In the genomic region with DNA sequence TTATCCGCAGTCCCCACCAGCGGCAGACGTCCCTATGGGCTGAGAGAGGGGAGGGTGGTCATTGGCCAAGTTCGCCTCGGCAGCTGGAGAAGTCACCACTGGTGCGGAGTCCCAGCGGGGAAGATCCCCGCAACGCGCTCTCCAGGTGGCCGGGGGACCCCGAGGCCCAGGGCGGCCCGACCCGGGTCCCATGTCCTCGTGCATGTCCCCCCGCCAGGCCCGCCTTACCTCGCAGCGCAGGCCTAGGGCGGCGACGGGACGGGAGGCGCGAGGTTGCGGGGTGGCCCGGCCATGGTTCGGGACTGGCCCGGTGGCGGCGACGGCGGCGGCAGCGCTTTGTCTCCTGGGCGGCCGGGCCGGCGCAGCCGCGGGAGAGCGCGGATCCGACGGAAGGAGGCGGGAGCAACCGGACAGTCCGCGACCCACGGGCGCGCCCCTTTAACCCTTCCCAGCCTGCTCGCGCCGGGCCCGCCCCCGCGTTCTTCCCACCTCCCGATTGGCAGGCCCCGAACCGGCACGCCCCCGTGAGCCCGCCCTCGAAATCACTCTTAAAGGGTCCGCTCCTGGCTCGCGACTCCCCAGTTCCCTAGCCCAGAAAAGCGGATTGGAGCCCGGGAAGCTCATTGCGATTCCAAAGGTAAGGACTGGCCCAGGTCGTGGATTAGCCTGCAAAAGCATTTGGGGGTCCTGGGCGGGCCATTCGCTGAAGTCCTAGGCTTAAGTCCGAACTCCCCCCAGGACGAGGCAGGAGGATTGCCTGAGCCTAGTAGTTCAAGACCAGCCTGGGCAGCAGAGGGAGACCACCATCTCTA, we compare ENCODE assay signal across 1 cellular context.
TF ChIP-seq lines count a peak whose summit lies in the region.

A gene with protein sequence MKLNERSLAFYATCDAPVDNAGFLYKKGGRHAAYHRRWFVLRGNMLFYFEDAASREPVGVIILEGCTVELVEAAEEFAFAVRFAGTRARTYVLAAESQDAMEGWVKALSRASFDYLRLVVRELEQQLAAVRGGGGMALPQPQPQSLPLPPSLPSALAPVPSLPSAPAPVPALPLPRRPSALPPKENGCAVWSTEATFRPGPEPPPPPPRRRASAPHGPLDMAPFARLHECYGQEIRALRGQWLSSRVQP (minus strand): TSS at position 412 of the 812 bp plus-strand sequence. CDS start 5,668 bp downstream, outside the sequence.

TF ChIP-seq in HEK293, 187 proteins besides CTCF, POLR2A, EP300 and RAD21 (continued from another document):
- TF ChIP-seq, protein P1, sequence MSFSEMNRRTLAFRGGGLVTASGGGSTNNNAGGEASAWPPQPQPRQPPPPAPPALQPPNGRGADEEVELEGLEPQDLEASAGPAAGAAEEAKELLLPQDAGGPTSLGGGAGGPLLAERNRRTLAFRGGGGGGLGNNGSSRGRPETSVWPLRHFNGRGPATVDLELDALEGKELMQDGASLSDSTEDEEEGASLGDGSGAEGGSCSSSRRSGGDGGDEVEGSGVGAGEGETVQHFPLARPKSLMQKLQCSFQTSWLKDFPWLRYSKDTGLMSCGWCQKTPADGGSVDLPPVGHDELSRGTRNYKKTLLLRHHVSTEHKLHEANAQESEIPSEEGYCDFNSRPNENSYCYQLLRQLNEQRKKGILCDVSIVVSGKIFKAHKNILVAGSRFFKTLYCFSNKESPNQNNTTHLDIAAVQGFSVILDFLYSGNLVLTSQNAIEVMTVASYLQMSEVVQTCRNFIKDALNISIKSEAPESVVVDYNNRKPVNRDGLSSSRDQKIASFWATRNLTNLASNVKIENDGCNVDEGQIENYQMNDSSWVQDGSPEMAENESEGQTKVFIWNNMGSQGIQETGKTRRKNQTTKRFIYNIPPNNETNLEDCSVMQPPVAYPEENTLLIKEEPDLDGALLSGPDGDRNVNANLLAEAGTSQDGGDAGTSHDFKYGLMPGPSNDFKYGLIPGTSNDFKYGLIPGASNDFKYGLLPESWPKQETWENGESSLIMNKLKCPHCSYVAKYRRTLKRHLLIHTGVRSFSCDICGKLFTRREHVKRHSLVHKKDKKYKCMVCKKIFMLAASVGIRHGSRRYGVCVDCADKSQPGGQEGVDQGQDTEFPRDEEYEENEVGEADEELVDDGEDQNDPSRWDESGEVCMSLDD (tag by site-specific recombination; IDR thresholded peaks at IDR 0.05) = peak; percentile 44; the same call in 1 of the 2 replicates
- no peak for TF ChIP-seq MYNN (tag by site-specific recombination; IDR thresholded peaks at IDR 0.05; ENCODE audit: borderline replicate concordance)
- TF ChIP-seq ZNF658 (tag by site-specific recombination; IDR thresholded peaks at IDR 0.05) = no peak
- peak; percentile 90 for TF ChIP-seq ZFHX2 (tag by site-specific recombination; conservative IDR thresholded peaks at IDR 0.05)
- peak; percentile 61; the same call in 1 of the 2 replicates for TF ChIP-seq ZBTB17 (tag by site-specific recombination; IDR thresholded peaks at IDR 0.05)
- TF ChIP-seq ZNF785 (tag by site-specific recombination; IDR thresholded peaks at IDR 0.05) = 0 out of 2 replicates have a peak, but pooled peaks have one; percentile 20
- TF ChIP-seq SETDB1 (IDR thresholded peaks at IDR 0.05; ENCODE audit: insufficient read length, low read length) = no peak
- no peak for TF ChIP-seq ZBTB21 (tag by site-specific recombination; IDR thresholded peaks at IDR 0.05)
- TF ChIP-seq EGR2 (tag by site-specific recombination; IDR thresholded peaks at IDR 0.05; ENCODE audit: low read depth) = peak; percentile 80
- peak; percentile 56; the same call in 1 of the 2 replicates for TF ChIP-seq ZIC2 (tag by site-specific recombination; IDR thresholded peaks at IDR 0.05)
- no peak for TF ChIP-seq ZNF530 (tag by site-specific recombination; IDR thresholded peaks at IDR 0.05; ENCODE audit: low read depth)
- no peak for TF ChIP-seq ZNF473 (tag by site-specific recombination; IDR thresholded peaks at IDR 0.05)
- TF ChIP-seq, protein P2, sequence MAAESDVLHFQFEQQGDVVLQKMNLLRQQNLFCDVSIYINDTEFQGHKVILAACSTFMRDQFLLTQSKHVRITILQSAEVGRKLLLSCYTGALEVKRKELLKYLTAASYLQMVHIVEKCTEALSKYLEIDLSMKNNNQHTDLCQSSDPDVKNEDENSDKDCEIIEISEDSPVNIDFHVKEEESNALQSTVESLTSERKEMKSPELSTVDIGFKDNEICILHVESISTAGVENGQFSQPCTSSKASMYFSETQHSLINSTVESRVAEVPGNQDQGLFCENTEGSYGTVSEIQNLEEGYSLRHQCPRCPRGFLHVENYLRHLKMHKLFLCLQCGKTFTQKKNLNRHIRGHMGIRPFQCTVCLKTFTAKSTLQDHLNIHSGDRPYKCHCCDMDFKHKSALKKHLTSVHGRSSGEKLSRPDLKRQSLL (tag by site-specific recombination; IDR thresholded peaks at IDR 0.05) = no peak
- no peak for TF ChIP-seq SALL2 (tag by site-specific recombination; IDR thresholded peaks at IDR 0.05; ENCODE audit: borderline replicate concordance)
- peak; percentile 67 for TF ChIP-seq KLF1 (tag by site-specific recombination; IDR thresholded peaks at IDR 0.05)
- peak; percentile 94 for TF ChIP-seq KLF10 (tag by site-specific recombination; IDR thresholded peaks at IDR 0.05)
- TF ChIP-seq, protein P3, sequence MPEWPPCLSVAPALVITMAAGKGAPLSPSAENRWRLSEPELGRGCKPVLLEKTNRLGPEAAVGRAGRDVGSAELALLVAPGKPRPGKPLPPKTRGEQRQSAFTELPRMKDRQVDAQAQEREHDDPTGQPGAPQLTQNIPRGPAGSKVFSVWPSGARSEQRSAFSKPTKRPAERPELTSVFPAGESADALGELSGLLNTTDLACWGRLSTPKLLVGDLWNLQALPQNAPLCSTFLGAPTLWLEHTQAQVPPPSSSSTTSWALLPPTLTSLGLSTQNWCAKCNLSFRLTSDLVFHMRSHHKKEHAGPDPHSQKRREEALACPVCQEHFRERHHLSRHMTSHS (tag by site-specific recombination; IDR thresholded peaks at IDR 0.05) = no peak
- no peak for TF ChIP-seq ZNF707 (tag by site-specific recombination; IDR thresholded peaks at IDR 0.05)
- peak; percentile 94 for TF ChIP-seq SP2 (tag by site-specific recombination; IDR thresholded peaks at IDR 0.05)
